8 cellular contexts compared by ENCODE assay signal in the genomic region with DNA sequence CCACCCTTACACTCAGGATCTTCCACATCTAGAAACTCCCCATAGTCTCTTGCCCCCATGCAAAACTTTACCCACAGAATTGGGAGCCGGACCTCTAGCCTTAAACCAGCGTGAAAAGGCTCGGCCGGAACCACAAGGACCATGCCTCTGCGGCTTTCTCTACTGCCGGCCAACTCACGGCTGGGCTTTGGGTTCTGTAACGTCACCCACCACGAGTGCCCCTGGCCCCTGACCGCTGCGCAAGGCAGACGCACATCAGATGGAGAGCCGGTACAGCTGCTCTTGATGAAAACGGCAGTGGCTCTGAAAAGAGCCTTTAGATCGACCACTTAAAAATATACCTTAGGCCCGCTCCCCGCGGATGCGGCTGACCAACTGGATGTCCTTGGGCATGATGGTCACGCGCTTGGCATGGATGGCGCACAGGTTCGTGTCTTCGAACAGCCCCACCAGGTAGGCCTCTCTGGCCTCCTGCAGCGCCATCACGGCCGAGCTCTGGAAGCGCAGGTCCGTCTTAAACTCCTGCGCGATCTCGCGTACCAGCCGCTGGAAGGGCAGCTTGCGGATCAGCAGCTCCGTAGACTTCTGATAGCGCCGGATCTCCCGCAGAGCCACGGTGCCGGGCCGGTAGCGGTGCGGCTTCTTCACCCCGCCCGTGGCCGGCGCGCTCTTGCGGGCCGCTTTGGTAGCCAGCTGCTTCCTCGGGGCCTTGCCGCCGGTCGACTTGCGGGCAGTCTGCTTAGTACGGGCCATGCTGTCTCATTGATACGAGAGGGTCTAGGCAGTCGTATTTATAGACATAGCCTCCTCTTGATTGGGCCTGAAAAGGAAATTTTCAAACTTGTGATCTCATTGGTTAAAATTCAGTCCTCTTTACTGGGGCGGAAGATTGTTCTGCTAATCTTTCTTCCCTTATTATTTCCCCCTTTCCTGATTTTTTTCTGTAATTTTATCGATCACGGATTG.
DNase-seq lines count a peak whose midpoint lies in the region; ATAC-seq and TF ChIP-seq lines count a peak whose summit lies in the region.
"Not testable (repeated sequence)": the region's sequence is repeated elsewhere in the genome, so short reads cannot be mapped to it uniquely, and the experiment has no call there.

No MANE protein-coding gene starts in this region.

- H3K4me1 ChIP-seq in body of pancreas; rectal smooth muscle tissue (ENCODE audit: control insufficient read depth, insufficient read depth, low read length); thoracic aorta (ENCODE audit: control insufficient read depth in 1 of 2, low read depth in 2 of 2): not testable (repeated sequence)

- peak in 1 of 3 donors; percentile 47 for TF ChIP-seq POLR2A in body of pancreas (IDR thresholded peaks at IDR 0.05)

- TF ChIP-seq CTCF in body of pancreas (IDR thresholded peaks at IDR 0.05): peak in 2 of 7 experiments; percentile 6 to 18
- not testable (repeated sequence) for TF ChIP-seq CTCF in foreskin fibroblast (IDR thresholded peaks at IDR 0.05; ENCODE audit: low read depth, low read length); thoracic aorta (IDR thresholded peaks at IDR 0.05)

- H3K4me3 ChIP-seq in body of pancreas: not testable (repeated sequence)
- H3K4me3 ChIP-seq in foreskin fibroblast (ENCODE audit: low read depth in 1 of 2, low read length in 2 of 2) (peak overlapping the region; percentile 41 to 62), rectal smooth muscle tissue (ENCODE audit: low read length) (peak overlapping the region; percentile 27), thoracic aorta (peak overlapping the region; percentile 80)

- not testable (repeated sequence) for H3K27me3 ChIP-seq in body of pancreas; rectal smooth muscle tissue (ENCODE audit: control insufficient read depth, insufficient read depth, low read length); thoracic aorta (replicated peaks; ENCODE audit: insufficient read depth)

- H3K9me3 ChIP-seq in body of pancreas, thoracic aorta: not testable (repeated sequence)

- 0 to 47% methylated on average over 3 to 15 of the region's 62 CpGs for WGBS in body of pancreas, 2 donors

- DNase-seq in Caki2 (ENCODE audit: low read depth) (peak; percentile 40), NCI-H1105 treated with DMSO at 0.1 percent for 48 hours (lab: John Stamatoyannopoulos, UW) (peak; percentile 85), body of pancreas (peak; percentile 22 to 56 (median 46)), foreskin fibroblast (peak; percentile 18 to 58), left colon (peak; percentile 7 to 29)
- peak; percentile 67 for DNase-seq in activated CD8-positive, alpha-beta memory T cell treated with anti-CD3 and anti-CD28 coated beads for 24 hours
- DNase-seq in thoracic aorta (ENCODE audit: low spot score): not testable (repeated sequence)

- ATAC-seq in body of pancreas: peak; percentile 15
- peak; percentile 17 for ATAC-seq in left colon
- ATAC-seq in thoracic aorta (ENCODE audit: insufficient number of reproducible peaks, low FRiP score, low read depth): not testable (repeated sequence)

- H3K36me3 ChIP-seq in body of pancreas (replicated peaks in 1 of 2; ENCODE audit: insufficient read depth in 1 of 2, low read depth in 2 of 2); rectal smooth muscle tissue (ENCODE audit: control insufficient read depth, insufficient read depth, low read length); thoracic aorta: not testable (repeated sequence)

- H3K27ac ChIP-seq in body of pancreas (peak overlapping the region in 3 of 4 donors; percentile 12 to 61 (median 32)), thoracic aorta (peak overlapping the region in 1 of 2 donors; percentile 64)
- H3K27ac ChIP-seq in rectal smooth muscle tissue (ENCODE audit: low read depth, low read length): not testable (repeated sequence)

- in situ Hi-C loops in Caki2 (cut with HindIII; ENCODE audit: low pct_unique_long_range_greater_than_20kb, low sequenced_read_pairs): not testable (repeated sequence)

- intact Hi-C loops in body of pancreas (cut with DNase I); left colon (cut with DNase I, micrococcal nuclease): not testable (repeated sequence)

- not testable (repeated sequence) for H3K9ac ChIP-seq in rectal smooth muscle tissue (ENCODE audit: low read length)
